1 cellular context compared by ENCODE assay signal in the genomic region with DNA sequence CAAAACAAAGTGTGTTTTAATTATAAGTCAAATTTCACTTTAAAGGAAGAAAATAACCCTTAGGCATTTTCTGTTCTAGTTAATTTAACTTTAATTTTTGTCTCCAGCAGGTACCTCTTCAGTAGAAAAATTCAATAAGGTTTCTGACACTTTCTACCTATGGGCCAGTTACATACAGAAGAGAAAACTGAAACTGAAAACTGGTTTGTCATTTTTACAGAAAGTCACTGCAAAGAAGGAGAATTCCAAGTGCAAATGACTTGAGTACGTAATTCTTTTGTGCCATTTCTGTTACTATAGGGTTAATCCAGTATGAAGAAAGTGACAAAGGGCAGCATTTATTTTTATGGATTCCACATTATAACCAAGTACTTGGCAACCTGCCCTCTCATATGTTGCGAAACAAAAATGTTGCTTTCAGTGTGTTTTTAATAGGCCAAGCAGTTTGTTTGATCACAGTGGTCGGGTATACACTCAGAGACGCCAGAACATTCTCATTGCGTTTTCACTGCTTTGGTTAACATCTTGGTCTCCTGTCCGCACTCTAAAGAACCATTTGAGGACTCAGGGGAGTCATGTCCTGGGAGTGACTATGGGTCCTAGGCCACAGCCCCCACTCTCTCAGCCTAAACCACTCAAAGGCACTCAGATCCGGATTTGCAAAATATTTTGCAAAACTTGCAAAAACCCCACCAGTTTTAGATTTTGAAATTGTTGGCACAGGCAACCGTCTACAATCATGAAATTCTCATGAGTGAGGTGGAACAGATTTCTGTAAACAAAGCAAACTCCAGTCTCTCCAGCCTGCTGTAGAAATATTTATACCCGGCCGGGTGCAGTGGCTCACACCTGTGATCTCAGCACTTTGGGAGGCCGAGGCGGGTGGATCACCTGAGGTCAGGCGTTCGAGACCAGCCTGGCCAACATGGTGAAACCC.
TF ChIP-seq lines count a peak whose summit lies in the region.

No MANE protein-coding gene starts in this region.

TF ChIP-seq in IMR-90, 13 proteins besides CTCF, POLR2A, EP300 and RAD21:
- TF ChIP-seq BHLHE40 (IDR thresholded peaks at IDR 0.05; ENCODE audit: low read depth, low read length) (no peak), CHD1 (IDR thresholded peaks at IDR 0.05; ENCODE audit: low read depth, low read length) (no peak), MAFK (IDR thresholded peaks at IDR 0.05; ENCODE audit: low read depth, low read length) (0 out of 2 replicates have a peak, but pooled peaks have one; percentile 14), MXI1 (IDR thresholded peaks at IDR 0.05; ENCODE audit: borderline replicate concordance, low read depth, low read length) (no peak), MAZ (IDR thresholded peaks at IDR 0.05; ENCODE audit: borderline replicate concordance, low read depth, low read length) (no peak), CEBPB (IDR thresholded peaks at IDR 0.05; ENCODE audit: low read depth, low read length) (peak; percentile 95), SMC3 (IDR thresholded peaks at IDR 0.05; ENCODE audit: low read depth, low read length) (no peak), RFX5 (IDR thresholded peaks at IDR 0.05; ENCODE audit: low read depth, low read length) (no peak)
- TF ChIP-seq, protein P1, sequence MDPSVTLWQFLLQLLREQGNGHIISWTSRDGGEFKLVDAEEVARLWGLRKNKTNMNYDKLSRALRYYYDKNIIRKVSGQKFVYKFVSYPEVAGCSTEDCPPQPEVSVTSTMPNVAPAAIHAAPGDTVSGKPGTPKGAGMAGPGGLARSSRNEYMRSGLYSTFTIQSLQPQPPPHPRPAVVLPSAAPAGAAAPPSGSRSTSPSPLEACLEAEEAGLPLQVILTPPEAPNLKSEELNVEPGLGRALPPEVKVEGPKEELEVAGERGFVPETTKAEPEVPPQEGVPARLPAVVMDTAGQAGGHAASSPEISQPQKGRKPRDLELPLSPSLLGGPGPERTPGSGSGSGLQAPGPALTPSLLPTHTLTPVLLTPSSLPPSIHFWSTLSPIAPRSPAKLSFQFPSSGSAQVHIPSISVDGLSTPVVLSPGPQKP (IDR thresholded peaks at IDR 0.05; ENCODE audit: borderline replicate concordance, low read depth, low read length) = no peak
- TF ChIP-seq, protein P2, sequence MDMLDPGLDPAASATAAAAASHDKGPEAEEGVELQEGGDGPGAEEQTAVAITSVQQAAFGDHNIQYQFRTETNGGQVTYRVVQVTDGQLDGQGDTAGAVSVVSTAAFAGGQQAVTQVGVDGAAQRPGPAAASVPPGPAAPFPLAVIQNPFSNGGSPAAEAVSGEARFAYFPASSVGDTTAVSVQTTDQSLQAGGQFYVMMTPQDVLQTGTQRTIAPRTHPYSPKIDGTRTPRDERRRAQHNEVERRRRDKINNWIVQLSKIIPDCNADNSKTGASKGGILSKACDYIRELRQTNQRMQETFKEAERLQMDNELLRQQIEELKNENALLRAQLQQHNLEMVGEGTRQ (IDR thresholded peaks at IDR 0.05; ENCODE audit: low read depth, low read length) = no peak
